ENCODE assay signal across 10 cellular contexts in the genomic region with DNA sequence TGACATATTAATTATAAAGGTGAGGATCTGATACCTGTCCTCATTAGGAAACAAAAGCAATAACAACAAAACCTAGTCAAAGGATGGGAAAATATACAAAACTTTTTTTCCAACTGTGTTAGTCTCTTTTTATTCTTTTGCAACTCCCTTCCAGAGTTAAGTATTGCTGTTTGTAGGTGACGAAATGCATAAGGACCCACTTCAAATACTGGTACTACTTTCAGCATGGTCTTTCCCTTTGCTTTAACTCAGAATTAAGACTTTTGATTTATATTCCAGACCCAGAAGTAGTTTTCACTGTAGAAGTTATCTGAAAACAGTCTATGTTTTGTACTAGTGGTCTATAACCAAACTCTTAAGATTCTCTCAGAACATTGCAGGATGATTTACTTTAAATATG. TPM values are rescaled to one million over a fixed set of nuclear protein-coding genes. Genes with fewer than 3 reads are reported as not detected.
"Had no signal": no experiment of that assay in that cellular context is flagged by ENCODE, and none has a peak within 500 bp of the region (broad histone marks: within the 10 kb centered on the region; RNA-seq: fewer than 3 reads in every experiment).

No MANE protein-coding gene starts in this region.

- H3K4me3 Mint-ChIP-seq: GM23338, H9, HFFc6 had no signal

- H3K4me3 ChIP-seq: GM23248, GM23338, HAP-1 had no signal

- H3K9me3 Mint-ChIP-seq: GM23338, H9, HFFc6 had no signal

- H3K27ac Mint-ChIP-seq: GM23338, H9, HFFc6 had no signal

- H3K9me3 ChIP-seq: HAP-1 had no signal

- H3K27ac ChIP-seq: GM23248 had no signal

- H3K36me3 ChIP-seq: HAP-1 had no signal

- DNase-seq: GM23248, GOT3, H7, H9, HCEC 1CT, HFFc6 had no signal

- H3K4me1 ChIP-seq: HAP-1 had no signal

- ATAC-seq: GM23338, HCT116 had no signal

RNA-seq across cellular contexts. Expression of gene ABCC9, which starts 34.1 kb away (rescaled TPM):
- total RNA-seq: GM23338, H1, H7, H9 had no signal
